ENCODE assay signal across 22 cellular contexts in the genomic region with DNA sequence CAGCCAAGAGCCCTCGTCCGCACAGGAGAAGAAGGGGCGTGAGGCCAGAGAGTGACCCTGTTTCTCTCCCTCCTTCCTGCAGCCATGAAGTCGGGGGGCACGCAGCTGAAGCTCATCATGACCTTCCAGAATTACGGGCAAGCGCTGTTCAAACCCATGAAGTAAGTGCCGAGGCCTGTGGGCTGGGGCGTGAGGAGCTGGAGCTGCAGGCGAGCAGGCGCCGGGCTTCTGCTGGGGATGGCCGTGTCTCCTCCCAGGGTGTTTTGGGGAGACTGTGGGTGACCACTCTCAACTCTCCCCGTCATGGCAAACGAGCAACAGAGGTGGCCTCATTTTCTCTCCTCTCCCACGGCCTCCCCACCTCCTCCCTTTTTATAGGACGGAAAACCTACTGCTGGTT. TPM values are rescaled to one million over a fixed set of nuclear protein-coding genes. Genes with fewer than 3 reads are reported as not detected.
A peak's percentile ranks its signal among the peaks of the same experiment; 100 is the strongest.
DNase-seq lines count a peak whose midpoint lies in the region; ATAC-seq and TF ChIP-seq lines count a peak whose summit lies in the region.
"Had no signal": no experiment of that assay in that cellular context is flagged by ENCODE, and none has a peak within 500 bp of the region (broad histone marks: within the 10 kb centered on the region; RNA-seq: fewer than 3 reads in every experiment).

No MANE protein-coding gene starts in this region.

- no peak overlapping the region for H4K91ac ChIP-seq in IMR-90 (ENCODE audit: insufficient read depth, low read depth, low read length)

- no peak for TF ChIP-seq RAD21 in IMR-90 (IDR thresholded peaks at IDR 0.05; ENCODE audit: low read length)

- H3K79me1 ChIP-seq in IMR-90 (ENCODE audit: low read depth in 1 of 2, low read length in 2 of 2): peaks cover 21 to 70% of the 10 kb centered on the region in 2 experiments

- peak overlapping the region in 2 of 11 experiments; percentile 14 to 39; a peak in 1 of 22 replicates for H3K9ac ChIP-seq in BLaER1 treated with 17β-estradiol and CSF1 and Interleukin-3, amounts not matched to agents 10 nM and 100 nM
- no peak overlapping the region for H3K9ac ChIP-seq in IMR-90 (ENCODE audit: low read depth, low read length)

- H3K4me2 ChIP-seq in BLaER1 treated with 17β-estradiol and CSF1 and Interleukin-3, amounts not matched to agents 10 nM and 100 nM: peak overlapping the region; percentile 35 to 88 (median 60); a peak in 18 of 22 replicates
- H3K4me2 ChIP-seq in IMR-90 (ENCODE audit: low read depth, low read length): no peak overlapping the region

- H2BK5ac ChIP-seq in IMR-90 (ENCODE audit: low read depth, low read length, poor library complexity, severe bottlenecking): no peak overlapping the region

- peak overlapping the region; percentile 24 for H2AK9ac ChIP-seq in IMR-90 (replicated peaks; ENCODE audit: low read depth, low read length, poor library complexity)

- no peak overlapping the region for H2BK120ac ChIP-seq in IMR-90 (ENCODE audit: low read depth, low read length)

- no peak overlapping the region for H2BK20ac ChIP-seq in IMR-90 (ENCODE audit: low read depth, low read length)

- H4K8ac ChIP-seq in IMR-90 (ENCODE audit: low read depth in 2 of 2, low read length in 2 of 2): no peak overlapping the region

- no peak for TF ChIP-seq CTCF in IMR-90 (conservative IDR thresholded peaks at IDR 0.05; ENCODE audit: low read depth, low read length)
- TF ChIP-seq CTCF in RWPE1 (conservative IDR thresholded peaks at IDR 0.05; ENCODE audit: low read depth): no peak

- BruUV-seq in IMR-90 (replicated peaks; lab: Mats Ljungman, UMichigan): no TSS peak

- no peak overlapping the region for H4K5ac ChIP-seq in IMR-90 (ENCODE audit: low read depth, low read length)

- H3K9me3 ChIP-seq in BLaER1 treated with 17β-estradiol and CSF1 and Interleukin-3, amounts not matched to agents 10 nM and 100 nM (replicated peaks in 1 of 11): peaks cover 3 to 26% (median 18%) of the 10 kb centered on the region in 11 experiments; a peak in 16 of 22 replicates
- H3K9me3 ChIP-seq in IMR-90 (ENCODE audit: control insufficient read depth, insufficient read depth, low read length): no peaks in the 10 kb centered on the region

- H3K56ac ChIP-seq in IMR-90 (ENCODE audit: extremely low read depth, insufficient read depth, low read length): no peak overlapping the region

- in situ Hi-C loops in IMR-90 (cut with MboI; ENCODE audit: low sequenced_read_pairs): no loop called here

- dilution Hi-C loops in IMR-90 (cut with HindIII; ENCODE audit: low sequenced_read_pairs, unreplicated experiment): no loop called here

- H3K4ac ChIP-seq in IMR-90 (ENCODE audit: low read depth, low read length): no peak overlapping the region

- H3K36me3 ChIP-seq in BLaER1 treated with 17β-estradiol and CSF1 and Interleukin-3, amounts not matched to agents 10 nM and 100 nM: peaks cover 54 to 93% (median 74%) of the 10 kb centered on the region in 11 experiments
- H3K36me3 ChIP-seq in IMR-90 (ENCODE audit: control insufficient read depth, insufficient read depth, low read length): peaks cover 80% of the 10 kb centered on the region
- H3K36me3 ChIP-seq: BE2C had no signal

- H3K4me1 ChIP-seq in BLaER1 treated with 17β-estradiol and CSF1 and Interleukin-3, amounts not matched to agents 10 nM and 100 nM: peaks cover 36 to 49% (median 38%) of the 10 kb centered on the region in 10 experiments
- no peaks in the 10 kb centered on the region for H3K4me1 ChIP-seq in IMR-90 (ENCODE audit: control insufficient read depth, insufficient read depth, low read length)
- H3K4me1 ChIP-seq: BE2C had no signal

- no peaks in the 10 kb centered on the region for H3K27me3 ChIP-seq in BLaER1 treated with 17β-estradiol and CSF1 and Interleukin-3, amounts not matched to agents 10 nM and 100 nM
- no peaks in the 10 kb centered on the region for H3K27me3 ChIP-seq in IMR-90 (ENCODE audit: control insufficient read depth, insufficient read depth, low read length)
- H3K27me3 ChIP-seq: BE2C had no signal

- WGBS in IMR-90 (ENCODE audit: extremely low coverage in 2 of 2, insufficient read length in 1 of 2), 2 experiments: 100% methylated on average over 1 of the region's 17 CpGs; no CpG with 5 or more reads in 1 of the 2 experiments

- H3K23ac ChIP-seq in IMR-90 (ENCODE audit: low read depth, low read length): no peak overlapping the region

- DNase-seq in IMR-90: no peak
- no peak for DNase-seq in RWPE1 (ENCODE audit: low spot score)
- DNase-seq in kidney glomerular epithelial cell (lab: John Stamatoyannopoulos, UW): no peak
- DNase-seq: 8988T; ACHN; BE2C; C1 segment of cervical spinal cord; CD4-positive, alpha-beta memory T cell; CD4-positive, CD25-positive, alpha-beta regulatory T cell; CD8-positive, alpha-beta memory T cell; COR-L47; DMS 273 treated with DMSO at 0.1 percent for 48 hours; DMS153; DMS53; DMS79; DND-41; EL; GDM1 had no signal

- no peak overlapping the region for H2AFZ ChIP-seq in IMR-90 (replicated peaks; ENCODE audit: low read length, poor library complexity)

- H3K18ac ChIP-seq in IMR-90 (ENCODE audit: low read depth, low read length): no peak overlapping the region

- no peak overlapping the region for H3K14ac ChIP-seq in IMR-90 (replicated peaks; ENCODE audit: low read depth, low read length)

- POLR2A ChIA-PET in IMR-90 (lab: Charles Lee; ENCODE audit: unreplicated experiment): no interaction called here
- POLR2A ChIA-PET in RWPE1 (lab: Yijun Ruan, JAX; ENCODE audit: low non-redundant PET): no interaction called here

- H4K20me1 ChIP-seq in BLaER1 treated with 17β-estradiol and CSF1 and Interleukin-3, amounts not matched to agents 10 nM and 100 nM: peaks cover 37 to 99% (median 77%) of the 10 kb centered on the region in 11 experiments; a peak in 21 of 22 replicates
- H4K20me1 ChIP-seq in IMR-90 (ENCODE audit: insufficient read depth, low read length): peaks cover 63% of the 10 kb centered on the region

- TF ChIP-seq POLR2A in IMR-90 (IDR thresholded peaks at IDR 0.05; ENCODE audit: low read depth, low read length): no peak

- H3K4me3 ChIP-seq in BLaER1 treated with 17β-estradiol and CSF1 and Interleukin-3, amounts not matched to agents 10 nM and 100 nM: no peak overlapping the region
- no peak overlapping the region for H3K4me3 ChIP-seq in IMR-90 (ENCODE audit: insufficient read depth, low read depth, low read length)
- H3K4me3 ChIP-seq: GM12878 had no signal

- no peak overlapping the region for H3K27ac ChIP-seq in BLaER1 treated with 17β-estradiol and CSF1 and Interleukin-3, amounts not matched to agents 10 nM and 100 nM
- H3K27ac ChIP-seq in IMR-90 (ENCODE audit: insufficient read depth, low read length) (no peak overlapping the region), RWPE1 (0 out of 2 replicates have a peak overlapping the region, but pooled peaks have one; percentile 3)

- peaks cover 14% of the 10 kb centered on the region for H3K9me1 ChIP-seq in IMR-90 (ENCODE audit: insufficient read depth, low read length)

- ATAC-seq in IMR-90 (ENCODE audit: low read depth): no peak
- ATAC-seq in GM21528 (IDR thresholded peaks at IDR 0.05; ENCODE audit: low FRiP score, unreplicated experiment): no peak
- ATAC-seq in GM18868 (IDR thresholded peaks at IDR 0.05; ENCODE audit: unreplicated experiment): no peak
- ATAC-seq: GM12878 had no signal

- H2BK15ac ChIP-seq in IMR-90 (ENCODE audit: low read depth, low read length): no peak overlapping the region

- no peak overlapping the region for H2AK5ac ChIP-seq in IMR-90 (ENCODE audit: low read depth, low read length)

- intact Hi-C loops in IMR-90 (cut with micrococcal nuclease): no loop called here

- CTCF ChIA-PET in IMR-90 (lab: Yijun Ruan, JAX) (interaction anchor here (0.6 kb wide), 1 partner anchor 21 kb away, joined by 3 read pairs; no protein-coding TSS in a partner anchor), RWPE1 (lab: Yijun Ruan, JAX) (no interaction called here)

TF ChIP-seq in IMR-90, 13 proteins besides CTCF, POLR2A, EP300 and RAD21:
- TF ChIP-seq BHLHE40 (IDR thresholded peaks at IDR 0.05; ENCODE audit: low read depth, low read length) (no peak), FOS (IDR thresholded peaks at IDR 0.05; ENCODE audit: low read depth, low read length) (no peak), RCOR1 (IDR thresholded peaks at IDR 0.05; ENCODE audit: insufficient replicate concordance, low read length) (no peak), SMC3 (IDR thresholded peaks at IDR 0.05; ENCODE audit: low read depth, low read length) (no peak), NFE2L2 (IDR thresholded peaks at IDR 0.05; ENCODE audit: low read depth, low read length) (no peak), MXI1 (IDR thresholded peaks at IDR 0.05; ENCODE audit: borderline replicate concordance, low read depth, low read length) (no peak), CHD1 (IDR thresholded peaks at IDR 0.05; ENCODE audit: low read depth, low read length) (no peak), MAZ (IDR thresholded peaks at IDR 0.05; ENCODE audit: borderline replicate concordance, low read depth, low read length) (no peak), RFX5 (IDR thresholded peaks at IDR 0.05; ENCODE audit: low read depth, low read length) (no peak), MAFK (IDR thresholded peaks at IDR 0.05; ENCODE audit: low read depth, low read length) (no peak), CEBPB (IDR thresholded peaks at IDR 0.05; ENCODE audit: low read depth, low read length) (no peak)
- TF ChIP-seq, protein P1, sequence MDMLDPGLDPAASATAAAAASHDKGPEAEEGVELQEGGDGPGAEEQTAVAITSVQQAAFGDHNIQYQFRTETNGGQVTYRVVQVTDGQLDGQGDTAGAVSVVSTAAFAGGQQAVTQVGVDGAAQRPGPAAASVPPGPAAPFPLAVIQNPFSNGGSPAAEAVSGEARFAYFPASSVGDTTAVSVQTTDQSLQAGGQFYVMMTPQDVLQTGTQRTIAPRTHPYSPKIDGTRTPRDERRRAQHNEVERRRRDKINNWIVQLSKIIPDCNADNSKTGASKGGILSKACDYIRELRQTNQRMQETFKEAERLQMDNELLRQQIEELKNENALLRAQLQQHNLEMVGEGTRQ (IDR thresholded peaks at IDR 0.05; ENCODE audit: low read depth, low read length): no peak
- TF ChIP-seq, protein P2, sequence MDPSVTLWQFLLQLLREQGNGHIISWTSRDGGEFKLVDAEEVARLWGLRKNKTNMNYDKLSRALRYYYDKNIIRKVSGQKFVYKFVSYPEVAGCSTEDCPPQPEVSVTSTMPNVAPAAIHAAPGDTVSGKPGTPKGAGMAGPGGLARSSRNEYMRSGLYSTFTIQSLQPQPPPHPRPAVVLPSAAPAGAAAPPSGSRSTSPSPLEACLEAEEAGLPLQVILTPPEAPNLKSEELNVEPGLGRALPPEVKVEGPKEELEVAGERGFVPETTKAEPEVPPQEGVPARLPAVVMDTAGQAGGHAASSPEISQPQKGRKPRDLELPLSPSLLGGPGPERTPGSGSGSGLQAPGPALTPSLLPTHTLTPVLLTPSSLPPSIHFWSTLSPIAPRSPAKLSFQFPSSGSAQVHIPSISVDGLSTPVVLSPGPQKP (IDR thresholded peaks at IDR 0.05; ENCODE audit: borderline replicate concordance, low read depth, low read length): no peak

RNA-seq across cellular contexts. Expression of a gene that starts 16.4 kb away (rescaled TPM):
- total RNA-seq in IMR-90 (2012; rRNA removed): 7.7 and 8.9 TPM in 2 replicates
- polyA plus RNA-seq in IMR-90 (2012; rRNA removed): 36.6 and 38.2 TPM in 2 replicates
- 36.5 and 56.4 TPM in 2 replicates for polyA plus RNA-seq in IMR-90 (2012; cell fraction: cytosol; rRNA removed)
- polyA plus RNA-seq in IMR-90 (2012; cell fraction: nucleus; rRNA removed; ENCODE audit: low replicate concordance): 38.9 and 55.0 TPM in 2 replicates
- total RNA-seq: CD4-positive, CD25-positive, alpha-beta regulatory T cell had no signal
- polyA plus RNA-seq: CD4-positive, alpha-beta memory T cell; CD4-positive, CD25-positive, alpha-beta regulatory T cell; CD8-positive, alpha-beta memory T cell; GM12878 had no signal
